ENCODE assay signal across 2 cellular contexts in genomic region chr3:134039161-134039862, GRCh38.
TF ChIP-seq lines count a peak whose summit lies in the region.

No MANE protein-coding gene starts in this region.

TF ChIP-seq in HCT116, 20 proteins besides CTCF, POLR2A, EP300 and RAD21 (continued from another document):
- TF ChIP-seq REST (IDR thresholded peaks at IDR 0.05; ENCODE audit: low read depth) (no peak), SRF (IDR thresholded peaks at IDR 0.05; ENCODE audit: low read depth) (0 out of 2 replicates have a peak, but pooled peaks have one; percentile 41)

TF ChIP-seq in GM12878, 131 proteins besides CTCF, POLR2A, EP300 and RAD21:
- TF ChIP-seq REST (IDR thresholded peaks at IDR 0.05; ENCODE audit: low read depth, low read length), result no peak
- TF ChIP-seq, protein P1, sequence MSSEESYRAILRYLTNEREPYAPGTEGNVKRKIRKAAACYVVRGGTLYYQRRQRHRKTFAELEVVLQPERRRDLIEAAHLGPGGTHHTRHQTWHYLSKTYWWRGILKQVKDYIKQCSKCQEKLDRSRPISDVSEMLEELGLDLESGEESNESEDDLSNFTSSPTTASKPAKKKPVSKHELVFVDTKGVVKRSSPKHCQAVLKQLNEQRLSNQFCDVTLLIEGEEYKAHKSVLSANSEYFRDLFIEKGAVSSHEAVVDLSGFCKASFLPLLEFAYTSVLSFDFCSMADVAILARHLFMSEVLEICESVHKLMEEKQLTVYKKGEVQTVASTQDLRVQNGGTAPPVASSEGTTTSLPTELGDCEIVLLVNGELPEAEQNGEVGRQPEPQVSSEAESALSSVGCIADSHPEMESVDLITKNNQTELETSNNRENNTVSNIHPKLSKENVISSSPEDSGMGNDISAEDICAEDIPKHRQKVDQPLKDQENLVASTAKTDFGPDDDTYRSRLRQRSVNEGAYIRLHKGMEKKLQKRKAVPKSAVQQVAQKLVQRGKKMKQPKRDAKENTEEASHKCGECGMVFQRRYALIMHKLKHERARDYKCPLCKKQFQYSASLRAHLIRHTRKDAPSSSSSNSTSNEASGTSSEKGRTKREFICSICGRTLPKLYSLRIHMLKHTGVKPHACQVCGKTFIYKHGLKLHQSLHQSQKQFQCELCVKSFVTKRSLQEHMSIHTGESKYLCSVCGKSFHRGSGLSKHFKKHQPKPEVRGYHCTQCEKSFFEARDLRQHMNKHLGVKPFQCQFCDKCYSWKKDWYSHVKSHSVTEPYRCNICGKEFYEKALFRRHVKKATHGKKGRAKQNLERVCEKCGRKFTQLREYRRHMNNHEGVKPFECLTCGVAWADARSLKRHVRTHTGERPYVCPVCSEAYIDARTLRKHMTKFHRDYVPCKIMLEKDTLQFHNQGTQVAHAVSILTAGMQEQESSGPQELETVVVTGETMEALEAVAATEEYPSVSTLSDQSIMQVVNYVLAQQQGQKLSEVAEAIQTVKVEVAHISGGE (CRISPR knock-in tag; IDR thresholded peaks at IDR 0.05), result no peak
- TF ChIP-seq CHD1 (IDR thresholded peaks at IDR 0.05; ENCODE audit: low read depth, low read length), result no peak
- TF ChIP-seq EGR1 (IDR thresholded peaks at IDR 0.05; ENCODE audit: borderline replicate concordance in 1 of 2, low read depth in 2 of 2, low read length in 2 of 2), result no peak
- no peak for TF ChIP-seq MEF2A (IDR thresholded peaks at IDR 0.05; ENCODE audit: insufficient read depth, low read depth, low read length)
- TF ChIP-seq ATF7 (IDR thresholded peaks at IDR 0.05; ENCODE audit: low read depth), result no peak
